Comparison of ENCODE assay signal across 8 cellular contexts in genomic region chr1:62082456-62083363, GRCh38.
DNase-seq lines count a peak whose midpoint lies in the region; ATAC-seq and TF ChIP-seq lines count a peak whose summit lies in the region.

No MANE protein-coding gene starts in this region.

- H3K4me3 ChIP-seq in AG04450 (ENCODE audit: low read depth, low read length) (no peak overlapping the region), OCI-LY1 (ENCODE audit: low read depth, low read length, poor library complexity, severe bottlenecking) (no peak overlapping the region)

- H3K27ac ChIP-seq in AG04450 (ENCODE audit: low read depth, low read length) (no peak overlapping the region), OCI-LY1 (ENCODE audit: low read depth, low read length, poor library complexity, severe bottlenecking) (no peak overlapping the region)

- no peaks in the 10 kb centered on the region for H3K9me3 ChIP-seq in AG04450 (ENCODE audit: control insufficient read depth, insufficient read depth, low read length)
- H3K9me3 ChIP-seq in OCI-LY1 (ENCODE audit: low read length) = no peaks in the 10 kb centered on the region

- H2AFZ ChIP-seq in OCI-LY1 (ENCODE audit: low read length) = no peak overlapping the region

- H3K4me3 Mint-ChIP-seq in glutamatergic neuron (ENCODE audit: unreplicated experiment) = no peak overlapping the region

- H3K27me3 Mint-ChIP-seq in glutamatergic neuron (ENCODE audit: unreplicated experiment) = no peaks in the 10 kb centered on the region

- no peaks in the 10 kb centered on the region for H3K4me1 ChIP-seq in OCI-LY1 (ENCODE audit: insufficient read depth, low read length, severe bottlenecking)

- H3K9me3 Mint-ChIP-seq in glutamatergic neuron (ENCODE audit: unreplicated experiment) = no peaks in the 10 kb centered on the region

- intact Hi-C loops in sciatic nerve (cut with DNase I) = no loop called here

- H3K27ac Mint-ChIP-seq in glutamatergic neuron (ENCODE audit: unreplicated experiment) = no peak overlapping the region

- H3K27me3 ChIP-seq in AG04450 (ENCODE audit: control insufficient read depth, insufficient read depth, low read length) (peaks cover 3% of the 10 kb centered on the region), OCI-LY1 (ENCODE audit: insufficient read depth, low read length) (no peaks in the 10 kb centered on the region)

- H3K9me2 ChIP-seq in OCI-LY1 (ENCODE audit: low read depth, low read length) = no peaks in the 10 kb centered on the region

- no peaks in the 10 kb centered on the region for H3K36me3 ChIP-seq in OCI-LY1 (ENCODE audit: insufficient read depth, low read length)

- peak; percentile 80 for ATAC-seq in HG03175 (IDR thresholded peaks at IDR 0.05; ENCODE audit: unreplicated experiment)
- peak; percentile 70 for ATAC-seq in sciatic nerve

- H3K79me2 ChIP-seq in OCI-LY1 (ENCODE audit: insufficient read depth, low read length) = no peaks in the 10 kb centered on the region

- H3K9ac ChIP-seq in OCI-LY1 (ENCODE audit: low read length) = no peak overlapping the region

- no peaks in the 10 kb centered on the region for H3K36me3 Mint-ChIP-seq in glutamatergic neuron (ENCODE audit: unreplicated experiment)

- H3K4me2 ChIP-seq in OCI-LY1 (ENCODE audit: low read length) = no peak overlapping the region

- H3K4me1 Mint-ChIP-seq in glutamatergic neuron (ENCODE audit: low read depth, unreplicated experiment) = no peaks in the 10 kb centered on the region

- TF ChIP-seq CTCF in AG04450 (IDR thresholded peaks at IDR 0.05; ENCODE audit: low read depth, low read length) = peak; percentile 96
- TF ChIP-seq CTCF in GM12873 (IDR thresholded peaks at IDR 0.05; ENCODE audit: insufficient read depth, low read depth, low read length, missing control alignments) = peak; percentile 87
- TF ChIP-seq CTCF in OCI-LY1 (IDR thresholded peaks at IDR 0.05; ENCODE audit: low read length) = peak; percentile 94
- peak; percentile 88 for TF ChIP-seq CTCF in glutamatergic neuron (IDR thresholded peaks at IDR 0.05; ENCODE audit: partially characterized antibody, unreplicated experiment)

- no peaks in the 10 kb centered on the region for H3F3A ChIP-seq in OCI-LY1 (ENCODE audit: insufficient read depth, low read length)

- CTCF ChIA-PET in AG04450 (lab: Charles Lee) = interaction anchor here (0.6 to 4.2 kb wide), 52 partner anchors 8 to 1518 kb away, joined by 3 to 109 read pairs (median 4); no protein-coding TSS in a partner anchor

- H4K20me1 ChIP-seq in OCI-LY1 (ENCODE audit: insufficient read depth, low read length) = no peaks in the 10 kb centered on the region

- POLR2A ChIA-PET in AG04450 (lab: Yijun Ruan, JAX) = no interaction called here

- DNase-seq in AG04450 (ENCODE audit: low read depth, low spot score) (no peak), glutamatergic neuron (peak; percentile 66), sciatic nerve (ENCODE audit: low spot score) (peak; percentile 63), NCI-H187 (lab: John Stamatoyannopoulos, UW) (no peak)
- DNase-seq in activated effector memory CD4-positive, alpha-beta T cell treated with anti-CD3 and anti-CD28 coated beads, Interleukin-2, amount 50 U/mL, for 16 hours = peak; percentile 70

Comparison
In these comparisons a context has a peak if more than half of its experiments do, and no peak if none do; other contexts are left out.
1. DNase-seq: peak in activated effector memory CD4-positive, alpha-beta T cell treated with anti-CD3 and anti-CD28 coated beads, Interleukin-2, amount 50 U/mL, for 16 hours (single experiment), glutamatergic neuron (single experiment) and sciatic nerve (single experiment); none in AG04450 (single experiment) and NCI-H187 (0 of 2).
2. Peak in every context shown above with its lines, with median percentiles within 50 percentile points of each other: CTCF ChIP-seq.